Comparison of ENCODE assay signal across 8 cellular contexts in genomic region chr16:7541026-7541425, GRCh38.
"Had no signal": no experiment of that assay in that cellular context is flagged by ENCODE, and none has a peak within 500 bp of the region (broad histone marks: within the 10 kb centered on the region; RNA-seq: fewer than 3 reads in every experiment).

No MANE protein-coding gene starts in this region.

- DNase-seq: GDM1, GF-D8 had no signal

- ATAC-seq: GM12878 had no signal

- H3K4me3 ChIP-seq: GM12878 had no signal

- FAIRE-seq: G401.6, GM12878, GM12891, GM12892, GM18507, GM19239 had no signal
